14 cellular contexts compared by ENCODE assay signal in genomic region chr4:143389543-143390195, GRCh38. TPM values are rescaled to one million over a fixed set of nuclear protein-coding genes. Genes with fewer than 3 reads are reported as not detected.
DNase-seq lines count a peak whose midpoint lies in the region; ATAC-seq and TF ChIP-seq lines count a peak whose summit lies in the region.
"Had no signal": no experiment of that assay in that cellular context is flagged by ENCODE, and none has a peak within 500 bp of the region (broad histone marks: within the 10 kb centered on the region; RNA-seq: fewer than 3 reads in every experiment).

No MANE protein-coding gene starts in this region.

- peak overlapping the region in 1 of 11 experiments; percentile 20; a peak in 3 of 22 replicates for H3K9ac ChIP-seq in BLaER1 treated with 17β-estradiol and CSF1 and Interleukin-3, amounts not matched to agents 10 nM and 100 nM

- peaks cover 0 to 31% (median 6%) of the 10 kb centered on the region in 11 experiments; a peak in 9 of 22 replicates for H3K36me3 ChIP-seq in BLaER1 treated with 17β-estradiol and CSF1 and Interleukin-3, amounts not matched to agents 10 nM and 100 nM

- 0 out of 22 replicates have a peak, but pooled peaks cover 0 to under 1% (median 0%) of the 10 kb centered on the region in 11 experiments for H4K20me1 ChIP-seq in BLaER1 treated with 17β-estradiol and CSF1 and Interleukin-3, amounts not matched to agents 10 nM and 100 nM

- H3K27ac ChIP-seq in BLaER1 treated with 17β-estradiol and CSF1 and Interleukin-3, amounts not matched to agents 10 nM and 100 nM, result peak overlapping the region in 9 of 11 experiments; percentile 80 to 96 (median 90); a peak in 16 of 22 replicates
- no peak overlapping the region for H3K27ac ChIP-seq in RWPE1
- H3K27ac ChIP-seq in foreskin keratinocyte, result no peak overlapping the region

- POLR2A ChIA-PET in RWPE1 (lab: Yijun Ruan, JAX; ENCODE audit: low non-redundant PET), result no interaction called here

- TF ChIP-seq CTCF in RWPE1 (conservative IDR thresholded peaks at IDR 0.05; ENCODE audit: low read depth), result no peak
- no peak for TF ChIP-seq CTCF in foreskin keratinocyte (conservative IDR thresholded peaks at IDR 0.05)

- H3K4me2 ChIP-seq in BLaER1 treated with 17β-estradiol and CSF1 and Interleukin-3, amounts not matched to agents 10 nM and 100 nM, result peak overlapping the region; percentile 47 to 95 (median 86); a peak in 21 of 22 replicates

- ATAC-seq in foreskin keratinocyte (peak; percentile 85), HG02938 (IDR thresholded peaks at IDR 0.05; ENCODE audit: unreplicated experiment) (no peak), GM18498 (IDR thresholded peaks at IDR 0.05; ENCODE audit: unreplicated experiment) (no peak), HG03342 (IDR thresholded peaks at IDR 0.05; ENCODE audit: unreplicated experiment) (no peak)
- ATAC-seq: activated T-cell treated with anti-CD3 and anti-CD28 coated beads, Interleukin-2, amount 50 U/mL, for 72 hours; HCT116 had no signal

- H3K4me3 ChIP-seq in BLaER1 treated with 17β-estradiol and CSF1 and Interleukin-3, amounts not matched to agents 10 nM and 100 nM, result no peak overlapping the region

- DNase-seq in RWPE1 (ENCODE audit: low spot score), result peak; percentile 26
- DNase-seq in foreskin keratinocyte, result peak; percentile 40 to 61
- peak; percentile 24 for DNase-seq in pons (ENCODE audit: low spot score)
- no peak for DNase-seq in NCI-H226
- DNase-seq: activated T-cell treated with anti-CD3 and anti-CD28 coated beads, Interleukin-2, amount 50 U/mL, for 72 hours; caudate nucleus; Karpas-422; NCI-H2171; SHP77 treated with DMSO at 0.1 percent for 48 hours had no signal

- no peaks in the 10 kb centered on the region; a peak in 4 of 22 replicates for H3K9me3 ChIP-seq in BLaER1 treated with 17β-estradiol and CSF1 and Interleukin-3, amounts not matched to agents 10 nM and 100 nM (replicated peaks in 1 of 11)

- H3K27me3 ChIP-seq in BLaER1 treated with 17β-estradiol and CSF1 and Interleukin-3, amounts not matched to agents 10 nM and 100 nM, result no peaks in the 10 kb centered on the region
- H3K27me3 ChIP-seq in foreskin keratinocyte, result no peaks in the 10 kb centered on the region

- CTCF ChIA-PET in RWPE1 (lab: Yijun Ruan, JAX), result interaction anchor here (0.6 kb wide), 1 partner anchor 71 kb away, joined by 3 read pairs; no protein-coding TSS in a partner anchor

- H3K4me1 ChIP-seq in BLaER1 treated with 17β-estradiol and CSF1 and Interleukin-3, amounts not matched to agents 10 nM and 100 nM, result peaks cover 69 to 83% (median 72%) of the 10 kb centered on the region in 10 experiments
- peaks cover 11% of the 10 kb centered on the region for H3K4me1 ChIP-seq in foreskin keratinocyte

RNA-seq across cellular contexts. Expression of gene GAB1, which starts 53.0 kb away (rescaled TPM):
- 10.4 and 12.8 TPM in 2 replicates for total RNA-seq in foreskin keratinocyte
- 1.3 and 1.8 TPM in 2 replicates for polyA plus RNA-seq in foreskin keratinocyte

Comparison
In these comparisons a context has a peak if more than half of its experiments do, and no peak if none do; other contexts are left out.
1. H3K27ac ChIP-seq: peak in BLaER1 treated with 17β-estradiol and CSF1 and Interleukin-3, amounts not matched to agents 10 nM and 100 nM (9 of 11); none in RWPE1 (single experiment) and foreskin keratinocyte (single experiment).